In genomic region chr17:13085578-13085977, GRCh38 we compare ENCODE assay signal across 26 cellular contexts.
"Had no signal": no experiment of that assay in that cellular context is flagged by ENCODE, and none has a peak within 500 bp of the region (broad histone marks: within the 10 kb centered on the region; RNA-seq: fewer than 3 reads in every experiment).

No MANE protein-coding gene starts in this region.

- H3K79me2 ChIP-seq: hepatocyte had no signal

- H3K4me2 ChIP-seq: hepatocyte, neural progenitor cell, smooth muscle cell had no signal

- FAIRE-seq: endometrium, urothelium cell line had no signal

- H3K27ac ChIP-seq: gastrocnemius medialis, hepatocyte, left lung, neural progenitor cell, prostate gland, right atrium auricular region, stomach, tibial artery had no signal

- H3K36me3 ChIP-seq: gastrocnemius medialis, left lung, neural progenitor cell, prostate gland, right atrium auricular region, stomach, tibial artery had no signal

- H3K4me3 Mint-ChIP-seq: effector memory CD8-positive, alpha-beta T cell; nephron; neural progenitor cell; stimulated activated effector memory CD8-positive, alpha-beta T cell treated with anti-CD3 and anti-CD28 coated beads, Interleukin-12 subunit alpha, Interleukin-12 subunit beta, amount 100 ng/mL, for 72 hours; type B pancreatic cell had no signal

- ATAC-seq: effector memory CD8-positive, alpha-beta T cell; left lung; naive thymus-derived CD4-positive, alpha-beta T cell; sciatic nerve; stimulated activated effector memory CD8-positive, alpha-beta T cell treated with anti-CD3 and anti-CD28 coated beads, Interleukin-12 subunit alpha, Interleukin-12 subunit beta, amount 100 ng/mL, for 72 hours had no signal

- H3K4me1 Mint-ChIP-seq: neural progenitor cell; stimulated activated effector memory CD8-positive, alpha-beta T cell treated with anti-CD3 and anti-CD28 coated beads, Interleukin-12 subunit alpha, Interleukin-12 subunit beta, amount 100 ng/mL, for 72 hours had no signal

- H3K27me3 ChIP-seq: gastrocnemius medialis, hepatocyte, left lung, neural progenitor cell, right atrium auricular region had no signal

- H3K36me3 Mint-ChIP-seq: naive thymus-derived CD4-positive, alpha-beta T cell; neural progenitor cell; stimulated activated effector memory CD8-positive, alpha-beta T cell treated with anti-CD3 and anti-CD28 coated beads, Interleukin-12 subunit alpha, Interleukin-12 subunit beta, amount 100 ng/mL, for 72 hours; type B pancreatic cell had no signal

- H3K27ac Mint-ChIP-seq: effector memory CD8-positive, alpha-beta T cell; nephron; neural progenitor cell; stimulated activated effector memory CD8-positive, alpha-beta T cell treated with anti-CD3 and anti-CD28 coated beads, Interleukin-12 subunit alpha, Interleukin-12 subunit beta, amount 100 ng/mL, for 72 hours; type B pancreatic cell had no signal

- H3K4me1 ChIP-seq: gastrocnemius medialis, left lung, neural progenitor cell, prostate gland, right atrium auricular region, stomach had no signal

- H3K9me3 Mint-ChIP-seq: stimulated activated effector memory CD8-positive, alpha-beta T cell treated with anti-CD3 and anti-CD28 coated beads, Interleukin-12 subunit alpha, Interleukin-12 subunit beta, amount 100 ng/mL, for 72 hours had no signal

- H3K4me3 ChIP-seq: gastrocnemius medialis, hepatocyte, left lung, neural progenitor cell, prostate gland, right atrium auricular region, smooth muscle cell, stomach, tibial artery had no signal

- H2AFZ ChIP-seq: hepatocyte, neural progenitor cell had no signal

- H3K9ac ChIP-seq: neural progenitor cell had no signal

- DNase-seq: cortex of kidney; effector memory CD8-positive, alpha-beta T cell; gastrocnemius medialis; head of caudate nucleus; left cardiac atrium; left lung; mesendoderm; midbrain; naive thymus-derived CD4-positive, alpha-beta T cell; stimulated activated CD4-positive, alpha-beta T cell treated with anti-CD3 and anti-CD28 coated beads, Interleukin-12 subunit alpha, Interleukin-12 subunit beta, amount 100 ng/mL, for 4 hours; stimulated activated CD4-positive, alpha-beta T cell treated with anti-CD3 and anti-CD28 coated beads, Interleukin-1b, Interleukin-23, amount 100 ng/mL, for 48 hours; stimulated activated CD4-positive, alpha-beta T cell treated with anti-CD3 and anti-CD28 coated beads, Interleukin-4, amount 100 ng/mL, for 1 hour; stimulated activated naive CD4-positive, alpha-beta T cell treated with Interleukin-2 at 50 U/mL for 16 hours; stomach; tibial artery had no signal

- H3K9me3 ChIP-seq: gastrocnemius medialis, left lung, prostate gland, right atrium auricular region, stomach, tibial artery had no signal
